Comparison of ENCODE assay signal across 18 cellular contexts in genomic region chr3:117003501-117003900, GRCh38.
"Had no signal": no experiment of that assay in that cellular context is flagged by ENCODE, and none has a peak within 500 bp of the region (broad histone marks: within the 10 kb centered on the region; RNA-seq: fewer than 3 reads in every experiment).

No MANE protein-coding gene starts in this region.

- ATAC-seq: effector memory CD8-positive, alpha-beta T cell; gastrocnemius medialis; left lobe of liver; mucosa of descending colon; natural killer cell treated with Interleukin-12 subunit alpha and Interleukin-12 subunit beta and Interleukin-15 and Interleukin-18, amount 100 ng/mL, for 72 hours; right cardiac atrium; stimulated activated memory B cell treated with anti-CD40 and anti-IgM and Interleukin-4, amounts not matched to agents 10 μg/mL and 1 μg/mL and 100 μg/mL, for 72 hours; stimulated activated naive CD8-positive, alpha-beta T cell treated with anti-CD3 and anti-CD28 coated beads, Interleukin-15, Interleukin-2, amounts not matched to agents 100 U/mL and 50 U/mL, for 24 hours had no signal

- DNase-seq: cortex of kidney; effector memory CD8-positive, alpha-beta T cell; gastrocnemius medialis; head of caudate nucleus; mesenchymal stem cell; mucosa of descending colon; naive B cell; right cardiac atrium; sigmoid colon; spleen; stimulated activated CD4-positive, alpha-beta T cell treated with anti-CD3 and anti-CD28 coated beads, Interleukin-4, amount 100 ng/mL, for 4 hours; stimulated activated naive CD8-positive, alpha-beta T cell treated with anti-CD3 and anti-CD28 coated beads, Interleukin-15, Interleukin-2, amounts not matched to agents 100 U/mL and 50 U/mL, for 24 hours; substantia nigra; testis; tibial artery had no signal
